1 cellular context compared by ENCODE assay signal in the genomic region with DNA sequence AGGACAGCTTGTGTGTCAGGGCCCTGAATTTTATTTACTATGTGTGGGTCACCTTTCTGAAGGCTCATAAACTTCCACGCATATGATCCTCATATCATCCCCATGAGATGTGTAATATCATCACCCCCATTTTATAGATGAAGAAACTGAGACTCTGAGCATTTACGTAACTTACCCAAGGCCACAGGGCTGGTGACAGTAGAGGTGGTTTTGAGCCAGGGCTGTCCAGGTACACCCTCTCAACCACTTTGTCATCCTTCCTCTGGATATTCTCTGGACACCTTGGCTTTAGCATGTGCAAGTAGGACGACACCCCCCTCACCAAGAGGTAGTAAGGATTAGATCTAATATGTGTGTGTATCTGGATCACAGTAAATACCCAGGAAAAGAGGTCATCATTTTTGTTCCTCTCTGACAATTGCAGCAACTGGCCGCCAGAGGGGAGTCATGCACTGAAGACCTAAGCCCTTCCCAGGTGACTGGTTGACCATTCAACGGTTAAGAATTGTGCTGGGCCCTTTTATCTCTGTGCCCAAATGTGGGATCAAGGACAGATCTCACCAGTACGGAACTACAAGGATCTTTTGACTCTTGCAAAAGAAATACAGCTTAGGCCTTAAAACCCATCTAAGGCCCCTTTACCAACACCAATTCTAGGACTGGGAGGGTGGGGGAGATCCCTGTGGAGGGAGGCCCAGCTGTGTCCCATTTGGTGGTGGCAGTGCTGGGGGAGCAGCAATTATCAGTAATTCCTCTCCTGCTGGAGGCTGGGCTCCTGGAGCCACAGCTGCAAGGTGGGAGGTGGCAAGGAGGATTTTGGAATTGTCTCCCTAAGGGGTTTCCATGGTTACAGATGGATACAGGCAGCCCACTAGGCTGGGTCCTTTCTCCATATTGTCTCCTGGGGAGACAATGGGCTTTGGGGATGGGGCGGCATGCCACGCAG.
TF ChIP-seq lines count a peak whose summit lies in the region.

No MANE protein-coding gene starts in this region.

TF ChIP-seq in K562, 482 proteins besides CTCF, POLR2A, EP300 and RAD21 (continued from another document and continues in another):
- no peak for TF ChIP-seq RNF219 (CRISPR knock-in tag; IDR thresholded peaks at IDR 0.05)
- 0 out of 2 replicates have a peak, but pooled peaks have one; percentile 51 for TF ChIP-seq SMAD3 (CRISPR knock-in tag; conservative IDR thresholded peaks at IDR 0.05)
- no peak for TF ChIP-seq ZNF586 (CRISPR knock-in tag; conservative IDR thresholded peaks at IDR 0.05)
- peak; percentile 37; the same call in 1 of the 2 replicates for TF ChIP-seq BHLHE40 (IDR thresholded peaks at IDR 0.05; ENCODE audit: low read length)
- TF ChIP-seq, protein P1, sequence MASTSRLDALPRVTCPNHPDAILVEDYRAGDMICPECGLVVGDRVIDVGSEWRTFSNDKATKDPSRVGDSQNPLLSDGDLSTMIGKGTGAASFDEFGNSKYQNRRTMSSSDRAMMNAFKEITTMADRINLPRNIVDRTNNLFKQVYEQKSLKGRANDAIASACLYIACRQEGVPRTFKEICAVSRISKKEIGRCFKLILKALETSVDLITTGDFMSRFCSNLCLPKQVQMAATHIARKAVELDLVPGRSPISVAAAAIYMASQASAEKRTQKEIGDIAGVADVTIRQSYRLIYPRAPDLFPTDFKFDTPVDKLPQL (IDR thresholded peaks at IDR 0.05; ENCODE audit: extremely low read depth, insufficient read length) = no peak
- no peak for TF ChIP-seq ARID4B (CRISPR knock-in tag; IDR thresholded peaks at IDR 0.05)
- 0 out of 4 replicates have a peak, but pooled peaks of 1 of the 2 experiments have one; percentile 13 for TF ChIP-seq TBL1XR1 (IDR thresholded peaks at IDR 0.05; ENCODE audit: low read length in 2 of 2)
- TF ChIP-seq ZNF75A (CRISPR knock-in tag; IDR thresholded peaks at IDR 0.05) = no peak
- TF ChIP-seq ARID1B (IDR thresholded peaks at IDR 0.05) = 0 out of 2 replicates have a peak, but pooled peaks have one; percentile 22
- no peak for TF ChIP-seq CXXC5 (CRISPR knock-in tag; IDR thresholded peaks at IDR 0.05)
- peak; percentile 99 for TF ChIP-seq DEAF1 (CRISPR knock-in tag; IDR thresholded peaks at IDR 0.05)
- TF ChIP-seq LARP7 (IDR thresholded peaks at IDR 0.05) = no peak
- 0 out of 4 replicates have a peak, but pooled peaks of 1 of the 2 experiments have one; percentile 4 for TF ChIP-seq ZMIZ1 (IDR thresholded peaks at IDR 0.05; ENCODE audit: low read depth in 2 of 2, low read length in 2 of 2)
- no peak for TF ChIP-seq FOXA3 (CRISPR knock-in tag; conservative IDR thresholded peaks at IDR 0.05 in 1 of 2, IDR thresholded peaks at IDR 0.05 in 1 of 2)
- TF ChIP-seq ZNF589 (CRISPR knock-in tag; IDR thresholded peaks at IDR 0.05; ENCODE audit: low read depth) = no peak
- TF ChIP-seq EWSR1 (IDR thresholded peaks at IDR 0.05; ENCODE audit: borderline replicate concordance, low read depth, partially characterized antibody) = no peak
- TF ChIP-seq TAF7 (tag; IDR thresholded peaks at IDR 0.05) = no peak
- TF ChIP-seq, protein P2, sequence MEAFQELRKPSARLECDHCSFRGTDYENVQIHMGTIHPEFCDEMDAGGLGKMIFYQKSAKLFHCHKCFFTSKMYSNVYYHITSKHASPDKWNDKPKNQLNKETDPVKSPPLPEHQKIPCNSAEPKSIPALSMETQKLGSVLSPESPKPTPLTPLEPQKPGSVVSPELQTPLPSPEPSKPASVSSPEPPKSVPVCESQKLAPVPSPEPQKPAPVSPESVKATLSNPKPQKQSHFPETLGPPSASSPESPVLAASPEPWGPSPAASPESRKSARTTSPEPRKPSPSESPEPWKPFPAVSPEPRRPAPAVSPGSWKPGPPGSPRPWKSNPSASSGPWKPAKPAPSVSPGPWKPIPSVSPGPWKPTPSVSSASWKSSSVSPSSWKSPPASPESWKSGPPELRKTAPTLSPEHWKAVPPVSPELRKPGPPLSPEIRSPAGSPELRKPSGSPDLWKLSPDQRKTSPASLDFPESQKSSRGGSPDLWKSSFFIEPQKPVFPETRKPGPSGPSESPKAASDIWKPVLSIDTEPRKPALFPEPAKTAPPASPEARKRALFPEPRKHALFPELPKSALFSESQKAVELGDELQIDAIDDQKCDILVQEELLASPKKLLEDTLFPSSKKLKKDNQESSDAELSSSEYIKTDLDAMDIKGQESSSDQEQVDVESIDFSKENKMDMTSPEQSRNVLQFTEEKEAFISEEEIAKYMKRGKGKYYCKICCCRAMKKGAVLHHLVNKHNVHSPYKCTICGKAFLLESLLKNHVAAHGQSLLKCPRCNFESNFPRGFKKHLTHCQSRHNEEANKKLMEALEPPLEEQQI (IDR thresholded peaks at IDR 0.05) = peak; percentile 49; the same call in 1 of the 2 replicates
- no peak for TF ChIP-seq ZNF436 (CRISPR knock-in tag; IDR thresholded peaks at IDR 0.05)
- TF ChIP-seq NFYB (IDR thresholded peaks at IDR 0.05; ENCODE audit: extremely low read depth, insufficient read length) = no peak
- TF ChIP-seq ZBTB33 (CRISPR knock-in tag; IDR thresholded peaks at IDR 0.05) = 0 out of 2 replicates have a peak, but pooled peaks have one; percentile 47
- peak; percentile 97 for TF ChIP-seq ARID2 (IDR thresholded peaks at IDR 0.05)
- TF ChIP-seq, protein P3, sequence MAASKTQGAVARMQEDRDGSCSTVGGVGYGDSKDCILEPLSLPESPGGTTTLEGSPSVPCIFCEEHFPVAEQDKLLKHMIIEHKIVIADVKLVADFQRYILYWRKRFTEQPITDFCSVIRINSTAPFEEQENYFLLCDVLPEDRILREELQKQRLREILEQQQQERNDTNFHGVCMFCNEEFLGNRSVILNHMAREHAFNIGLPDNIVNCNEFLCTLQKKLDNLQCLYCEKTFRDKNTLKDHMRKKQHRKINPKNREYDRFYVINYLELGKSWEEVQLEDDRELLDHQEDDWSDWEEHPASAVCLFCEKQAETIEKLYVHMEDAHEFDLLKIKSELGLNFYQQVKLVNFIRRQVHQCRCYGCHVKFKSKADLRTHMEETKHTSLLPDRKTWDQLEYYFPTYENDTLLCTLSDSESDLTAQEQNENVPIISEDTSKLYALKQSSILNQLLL (CRISPR knock-in tag; IDR thresholded peaks at IDR 0.05; ENCODE audit: borderline replicate concordance) = no peak
- TF ChIP-seq GATAD2A (IDR thresholded peaks at IDR 0.05) = peak; percentile 67; the same call in 1 of the 2 replicates
- TF ChIP-seq PKNOX1 (IDR thresholded peaks at IDR 0.05) = no peak
- no peak for TF ChIP-seq POLR2G (IDR thresholded peaks at IDR 0.05; ENCODE audit: low read depth, low read length)
- no peak for TF ChIP-seq MCM5 (IDR thresholded peaks at IDR 0.05; ENCODE audit: low read depth)
- peak; percentile 82 for TF ChIP-seq STAG1 (CRISPR knock-in tag; IDR thresholded peaks at IDR 0.05; ENCODE audit: borderline replicate concordance)
- no peak for TF ChIP-seq DDX20 (tag; IDR thresholded peaks at IDR 0.05; ENCODE audit: low read depth)
- TF ChIP-seq ELF1 (tag; IDR thresholded peaks at IDR 0.05) = no peak
- peak; percentile 80 for TF ChIP-seq RBM25 (IDR thresholded peaks at IDR 0.05; ENCODE audit: low read depth, low read length, severe bottlenecking)
- TF ChIP-seq RFX1 (IDR thresholded peaks at IDR 0.05) = peak; percentile 91
- peak; percentile 4; the same call in 1 of the 2 replicates for TF ChIP-seq GATA2 (CRISPR knock-in tag; IDR thresholded peaks at IDR 0.05)
